ENCODE assay signal across 1 cellular context in genomic region chr1:43305461-43305860, GRCh38.
TF ChIP-seq lines count a peak whose summit lies in the region.

No MANE protein-coding gene starts in this region.

TF ChIP-seq in GM12878, 131 proteins besides CTCF, POLR2A, EP300 and RAD21:
- TF ChIP-seq MEF2B (IDR thresholded peaks at IDR 0.05; ENCODE audit: partially characterized antibody, poor library complexity, severe bottlenecking) (peak; percentile 20), CEBPB (IDR thresholded peaks at IDR 0.05; ENCODE audit: borderline replicate concordance in 1 of 2, low read depth in 2 of 2, low read length in 2 of 2) (no peak)
